In genomic region chr10:119270893-119271361, GRCh38 we compare ENCODE assay signal across 8 cellular contexts.
DNase-seq lines count a peak whose midpoint lies in the region; ATAC-seq and TF ChIP-seq lines count a peak whose summit lies in the region.

No MANE protein-coding gene starts in this region.

- peak; percentile 12 to 57 (median 34) for DNase-seq in CD4-positive, alpha-beta T cell
- peak; percentile 77 to 80 for DNase-seq in Kasumi-1 (lab: John Stamatoyannopoulos, UW)
- peak; percentile 19 to 26 for DNase-seq in activated T-helper 1 cell treated with anti-CD3 and anti-CD28 coated beads, Interleukin-2, amount 50 U/mL, for 16 hours (ENCODE audit: low read depth in 1 of 2, low spot score in 1 of 2)
- peak; percentile 88 to 95 (median 90) for DNase-seq in heart left ventricle
- peak; percentile 31 to 32 for DNase-seq in stimulated activated CD4-positive, alpha-beta T cell treated with anti-CD3 and anti-CD28 coated beads, Interleukin-4, amount 100 ng/mL, for 4 hours
- no peak for DNase-seq in GM23338 (ENCODE audit: low spot score)
- no peak for DNase-seq in NCI-H2196 (lab: John Stamatoyannopoulos, UW; ENCODE audit: unreplicated experiment)

- H3K27ac ChIP-seq in CD4-positive, alpha-beta T cell (ENCODE audit: low read depth, low read length) = no peak overlapping the region
- peak overlapping the region; percentile 28 to 86 (median 78) for H3K27ac ChIP-seq in heart left ventricle
- H3K27ac ChIP-seq in GM23338 (ENCODE audit: low read depth) = no peak overlapping the region

- no peak overlapping the region for H3K4me2 ChIP-seq in GM23338

- no peak for TF ChIP-seq CTCF in CD4-positive, alpha-beta T cell (IDR thresholded peaks at IDR 0.05)
- TF ChIP-seq CTCF in heart left ventricle (IDR thresholded peaks at IDR 0.05) = peak in 1 of 12 donors; percentile 7
- TF ChIP-seq CTCF in GM23338 (conservative IDR thresholded peaks at IDR 0.05; ENCODE audit: low read depth in 2 of 2) = no peak

- H3K4me3 ChIP-seq in heart left ventricle (peak overlapping the region in 7 of 12 donors; percentile 5 to 25 (median 19)), GM23338 (no peak overlapping the region)

- H3K9me3 Mint-ChIP-seq in CD4-positive, alpha-beta T cell = no peaks in the 10 kb centered on the region
- H3K9me3 Mint-ChIP-seq in GM23338 = no peaks in the 10 kb centered on the region

- no peaks in the 10 kb centered on the region for H3F3A ChIP-seq in GM23338 (replicated peaks; ENCODE audit: low read depth)

- peaks cover 11% of the 10 kb centered on the region for H3K36me3 Mint-ChIP-seq in CD4-positive, alpha-beta T cell (ENCODE audit: low read depth)
- H3K36me3 Mint-ChIP-seq in GM23338 (ENCODE audit: low read depth) = no peaks in the 10 kb centered on the region

- H3K4me1 Mint-ChIP-seq in CD4-positive, alpha-beta T cell (ENCODE audit: low read depth) = peaks cover 69% of the 10 kb centered on the region
- H3K4me1 Mint-ChIP-seq in GM23338 = peaks cover 17% of the 10 kb centered on the region

- H2AFZ ChIP-seq in GM23338 = no peak overlapping the region

- intact Hi-C loops in CD4-positive, alpha-beta T cell (cut with DNase I, micrococcal nuclease) = no loop called here
- intact Hi-C loops in heart left ventricle (cut with DNase I) = loop anchor here in 8 of 10 donors (1.0 to 10.0 kb wide), 7 partner anchors 56 to 144 kb away; partner anchors contain the start of gene GRK5 (in 4 of the 8)

- H3K27me3 Mint-ChIP-seq in CD4-positive, alpha-beta T cell = no peaks in the 10 kb centered on the region
- peaks cover 8% of the 10 kb centered on the region for H3K27me3 Mint-ChIP-seq in GM23338 (ENCODE audit: insufficient read depth, low read depth, poor library complexity)

- peak overlapping the region; percentile 74 for H3K4me3 Mint-ChIP-seq in CD4-positive, alpha-beta T cell
- H3K4me3 Mint-ChIP-seq in GM23338 = no peak overlapping the region

- peak overlapping the region; percentile 96 for H3K27ac Mint-ChIP-seq in CD4-positive, alpha-beta T cell
- no peak overlapping the region for H3K27ac Mint-ChIP-seq in GM23338

- no peaks in the 10 kb centered on the region for H3K9me3 ChIP-seq in CD4-positive, alpha-beta T cell (ENCODE audit: control insufficient read depth, low read length)
- H3K9me3 ChIP-seq in heart left ventricle = no peaks in the 10 kb centered on the region

- no peaks in the 10 kb centered on the region for H3K9me2 ChIP-seq in GM23338 (ENCODE audit: insufficient read depth)

- CTCF ChIA-PET in CD4-positive, alpha-beta T cell (lab: Charles Lee) = interaction anchor here (1.4 to 4.3 kb wide), 8 partner anchors 11 to 174 kb away, joined by 3 to 25 read pairs (median 6); partner anchors contain the start of gene GRK5

- H3K79me2 ChIP-seq in GM23338 (replicated peaks; ENCODE audit: insufficient read depth) = no peaks in the 10 kb centered on the region

- peaks cover 23 to 97% (median 71%) of the 10 kb centered on the region in 12 donors for H3K4me1 ChIP-seq in heart left ventricle
- H3K4me1 ChIP-seq in GM23338 (ENCODE audit: insufficient read depth) = peaks cover 4% of the 10 kb centered on the region; the same call in 1 of the 2 replicates

- WGBS in heart left ventricle, 4 donors = 5 to 18% (median 6%) methylated on average over 5 to 17 of the region's 17 CpGs

- H4K20me1 ChIP-seq in GM23338 (replicated peaks; ENCODE audit: insufficient read depth) = no peaks in the 10 kb centered on the region

- POLR2A ChIA-PET in CD4-positive, alpha-beta T cell (lab: Charles Lee) = interaction anchor here (1.3 to 4.0 kb wide), 5 partner anchors 13 to 63 kb away, joined by 6 to 29 read pairs (median 9); partner anchors contain the start of gene GRK5

- no peak for TF ChIP-seq POLR2A in heart left ventricle (IDR thresholded peaks at IDR 0.05)

- no peaks in the 10 kb centered on the region for H3K27me3 ChIP-seq in CD4-positive, alpha-beta T cell (ENCODE audit: control insufficient read depth, insufficient read depth, low read length)
- H3K27me3 ChIP-seq in heart left ventricle (no peaks in the 10 kb centered on the region), GM23338 (ENCODE audit: insufficient read depth) (no peaks in the 10 kb centered on the region)

- H3K36me3 ChIP-seq in heart left ventricle = peaks cover 0 to 3% (median 0%) of the 10 kb centered on the region in 9 donors
- no peaks in the 10 kb centered on the region for H3K36me3 ChIP-seq in GM23338 (ENCODE audit: insufficient read depth)

- ATAC-seq in CD4-positive, alpha-beta T cell (ENCODE audit: poor library complexity) = no peak
- ATAC-seq in GM21360 (IDR thresholded peaks at IDR 0.05; ENCODE audit: unreplicated experiment) (peak; percentile 55), heart left ventricle (peak; percentile 89 to 95 (median 90)), GM23338 (no peak; the same call in 2 of the 3 replicates)

TF ChIP-seq in GM23338, 12 proteins besides CTCF, POLR2A, EP300 and RAD21:
- no peak for TF ChIP-seq REST (IDR thresholded peaks at IDR 0.05; ENCODE audit: unreplicated experiment)
- no peak for TF ChIP-seq NANOG (IDR thresholded peaks at IDR 0.05; ENCODE audit: borderline replicate concordance)
- TF ChIP-seq ZNF331 (CRISPR knock-in tag; IDR thresholded peaks at IDR 0.05; ENCODE audit: low read depth) = no peak
- no peak for TF ChIP-seq JUNB (IDR thresholded peaks at IDR 0.05; ENCODE audit: unreplicated experiment)

Comparison
In these comparisons a context has a peak if more than half of its experiments do, and no peak if none do; other contexts are left out.
1. ATAC-seq: peak in GM21360 (single experiment) and heart left ventricle (4 of 4); none in CD4-positive, alpha-beta T cell (single experiment) and GM23338 (single experiment).
2. DNase-seq: peak in CD4-positive, alpha-beta T cell (10 of 10), Kasumi-1 (2 of 2), activated T-helper 1 cell treated with anti-CD3 and anti-CD28 coated beads, Interleukin-2, amount 50 U/mL, for 16 hours (2 of 2), heart left ventricle (5 of 5) and stimulated activated CD4-positive, alpha-beta T cell treated with anti-CD3 and anti-CD28 coated beads, Interleukin-4, amount 100 ng/mL, for 4 hours (2 of 2); none in GM23338 (single experiment) and NCI-H2196 (single experiment).
3. H3K27ac ChIP-seq: peak in heart left ventricle (12 of 12); none in CD4-positive, alpha-beta T cell (single experiment) and GM23338 (single experiment).
4. intact Hi-C loops: an anchor here in heart left ventricle (1.0 to 10.0 kb wide); none called in CD4-positive, alpha-beta T cell.